ENCODE assay signal across 23 cellular contexts in the genomic region with DNA sequence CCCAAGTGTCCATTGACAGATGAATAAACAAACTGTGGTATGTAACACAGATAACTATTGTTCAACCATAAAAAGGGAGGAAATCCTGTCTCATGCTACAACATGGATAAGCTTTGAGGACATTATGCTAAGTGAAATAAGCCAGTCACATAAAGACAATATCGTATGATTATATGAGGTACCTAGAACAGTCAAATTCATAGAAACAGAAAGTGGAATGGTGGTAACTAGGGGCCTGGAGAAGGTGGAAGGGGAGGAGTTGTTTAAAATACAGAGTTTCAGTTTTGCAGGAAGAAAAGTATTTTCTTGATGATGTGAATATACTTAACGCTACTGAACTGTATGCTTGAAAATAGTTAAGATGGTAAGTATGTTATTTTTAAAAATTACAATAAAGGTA.
A peak's percentile ranks its signal among the peaks of the same experiment; 100 is the strongest.
DNase-seq lines count a peak whose midpoint lies in the region; ATAC-seq and TF ChIP-seq lines count a peak whose summit lies in the region.
"Had no signal": no experiment of that assay in that cellular context is flagged by ENCODE, and none has a peak within 500 bp of the region (broad histone marks: within the 10 kb centered on the region; RNA-seq: fewer than 3 reads in every experiment).

No MANE protein-coding gene starts in this region.

- H3K36me3 Mint-ChIP-seq in activated naive CD8-positive, alpha-beta T cell treated with anti-CD3 and anti-CD28 coated beads for 36 hours: no peaks in the 10 kb centered on the region
- H3K36me3 Mint-ChIP-seq in naive thymus-derived CD4-positive, alpha-beta T cell: no peaks in the 10 kb centered on the region
- H3K36me3 Mint-ChIP-seq: T-cell had no signal

- no peak for TF ChIP-seq CTCF in MM.1S (IDR thresholded peaks at IDR 0.05; ENCODE audit: low read length)

- no peak overlapping the region for H3K27ac ChIP-seq in MM.1S (ENCODE audit: low read length)
- no peak overlapping the region for H3K27ac ChIP-seq in naive thymus-derived CD4-positive, alpha-beta T cell (ENCODE audit: low read depth, low read length)
- H3K27ac ChIP-seq: body of pancreas, parathyroid adenoma, right lobe of liver had no signal

- H3K36me3 ChIP-seq in MM.1S (replicated peaks; ENCODE audit: insufficient read depth, low read length): no peaks in the 10 kb centered on the region
- H3K36me3 ChIP-seq in naive thymus-derived CD4-positive, alpha-beta T cell (ENCODE audit: control insufficient read depth in 2 of 3, insufficient read depth in 3 of 3, low read length in 3 of 3): no peaks in the 10 kb centered on the region
- H3K36me3 ChIP-seq: BE2C, right lobe of liver had no signal

- DNase-seq in NCI-H345 treated with DMSO at 0.1 percent for 48 hours (lab: John Stamatoyannopoulos, UW; ENCODE audit: unreplicated experiment): peak; percentile 29
- DNase-seq in NCI-H345 (lab: John Stamatoyannopoulos, UW): no peak
- DNase-seq in MM.1S: peak; percentile 53
- DNase-seq in activated naive CD8-positive, alpha-beta T cell treated with anti-CD3 and anti-CD28 coated beads for 36 hours: no peak
- no peak for DNase-seq in naive thymus-derived CD4-positive, alpha-beta T cell
- no peak for DNase-seq in activated CD4-positive, CD25-positive, alpha-beta regulatory T cell (lab: John Stamatoyannopoulos, UW)
- no peak for DNase-seq in left ventricle myocardium superior
- no peak for DNase-seq in dedifferentiated amniotic fluid mesenchymal stem cell (ENCODE audit: extremely low spot score)
- DNase-seq: activated T-cell treated with anti-CD3 and anti-CD28 coated beads for 4 hours, BE2C, body of pancreas, Calu3, endodermal cell, HFFc6, KG1, NCI-H226, PC-3, right lobe of liver, SHP77, T-cell, trophoblast cell had no signal

- peaks cover 46% of the 10 kb centered on the region for H3K27me3 Mint-ChIP-seq in activated naive CD8-positive, alpha-beta T cell treated with anti-CD3 and anti-CD28 coated beads for 36 hours
- H3K27me3 Mint-ChIP-seq in naive thymus-derived CD4-positive, alpha-beta T cell: peaks cover 32 to 67% (median 41%) of the 10 kb centered on the region in 5 donors

- CTCF ChIA-PET in naive thymus-derived CD4-positive, alpha-beta T cell (lab: Charles Lee): interaction anchor here (0.7 to 1.7 kb wide), 5 partner anchors 12 to 1582 kb away, joined by 3 to 8 read pairs (median 5); no protein-coding TSS in a partner anchor

- peaks cover 6% of the 10 kb centered on the region; the same call in 1 of the 2 replicates for H3K4me1 ChIP-seq in MM.1S (ENCODE audit: low read length)
- H3K4me1 ChIP-seq in naive thymus-derived CD4-positive, alpha-beta T cell (ENCODE audit: control insufficient read depth in 2 of 2, insufficient read depth in 2 of 2, low read length in 2 of 2): peaks cover 4 to 9% of the 10 kb centered on the region in 2 donors
- H3K4me1 ChIP-seq: BE2C, parathyroid adenoma, right lobe of liver had no signal

- H3K4me1 Mint-ChIP-seq in activated naive CD8-positive, alpha-beta T cell treated with anti-CD3 and anti-CD28 coated beads for 36 hours: peaks cover 22% of the 10 kb centered on the region
- peaks cover 12 to 24% (median 15%) of the 10 kb centered on the region in 7 donors for H3K4me1 Mint-ChIP-seq in naive thymus-derived CD4-positive, alpha-beta T cell

- 0 out of 2 replicates have a peak, but pooled peaks cover 3% of the 10 kb centered on the region for H3K27me3 ChIP-seq in MM.1S (replicated peaks; ENCODE audit: insufficient read depth, low read length)
- H3K27me3 ChIP-seq in naive thymus-derived CD4-positive, alpha-beta T cell (ENCODE audit: control insufficient read depth in 2 of 2, insufficient read depth in 2 of 2, low read length in 2 of 2): no peaks in the 10 kb centered on the region
- H3K27me3 ChIP-seq: BE2C, body of pancreas, right lobe of liver had no signal

- H3K4me3 ChIP-seq in MM.1S (ENCODE audit: low read length): peak overlapping the region; percentile 68
- no peak overlapping the region for H3K4me3 ChIP-seq in naive thymus-derived CD4-positive, alpha-beta T cell (ENCODE audit: low read length)
- H3K4me3 ChIP-seq: body of pancreas, right lobe of liver had no signal

- POLR2A ChIA-PET in naive thymus-derived CD4-positive, alpha-beta T cell (lab: Charles Lee): no interaction called here

- no peaks in the 10 kb centered on the region for H3K79me2 ChIP-seq in MM.1S (ENCODE audit: low read length)
- H3K79me2 ChIP-seq: parathyroid adenoma had no signal

- H3K4me3 Mint-ChIP-seq in activated naive CD8-positive, alpha-beta T cell treated with anti-CD3 and anti-CD28 coated beads for 36 hours: peak overlapping the region; percentile 7
- H3K4me3 Mint-ChIP-seq in naive thymus-derived CD4-positive, alpha-beta T cell: peak overlapping the region in 6 of 10 donors; percentile 6 to 92 (median 29)
- H3K4me3 Mint-ChIP-seq: HFFc6 had no signal

- H3K9me3 ChIP-seq in MM.1S (replicated peaks; ENCODE audit: insufficient read depth, low read length): no peaks in the 10 kb centered on the region
- H3K9me3 ChIP-seq in naive thymus-derived CD4-positive, alpha-beta T cell (ENCODE audit: control insufficient read depth in 2 of 3, low read length in 3 of 3): no peaks in the 10 kb centered on the region
- H3K9me3 ChIP-seq: BE2C, body of pancreas, right lobe of liver had no signal

- no peak overlapping the region for H3K27ac Mint-ChIP-seq in activated naive CD8-positive, alpha-beta T cell treated with anti-CD3 and anti-CD28 coated beads for 36 hours
- H3K27ac Mint-ChIP-seq in naive thymus-derived CD4-positive, alpha-beta T cell: no peak overlapping the region
- H3K27ac Mint-ChIP-seq: endodermal cell, HFFc6, nephron, T-cell had no signal

- H3K9me2 ChIP-seq in MM.1S (replicated peaks; ENCODE audit: insufficient read depth, low read length): no peaks in the 10 kb centered on the region

- H3K4me2 ChIP-seq in MM.1S (ENCODE audit: low read depth, low read length): peak overlapping the region; percentile 69; the same call in 1 of the 2 replicates

- peak overlapping the region; percentile 27; the same call in 1 of the 2 replicates for H3K9ac ChIP-seq in MM.1S (ENCODE audit: low read length)
- H3K9ac ChIP-seq: parathyroid adenoma had no signal

- no peaks in the 10 kb centered on the region for H3K9me3 Mint-ChIP-seq in activated naive CD8-positive, alpha-beta T cell treated with anti-CD3 and anti-CD28 coated beads for 36 hours
- H3K9me3 Mint-ChIP-seq in naive thymus-derived CD4-positive, alpha-beta T cell: no peaks in the 10 kb centered on the region
- H3K9me3 Mint-ChIP-seq: endodermal cell, HFFc6, nephron, T-cell had no signal

- intact Hi-C loops in naive thymus-derived CD4-positive, alpha-beta T cell (cut with micrococcal nuclease): loop anchor here (5.0 kb wide), 1 partner anchor 315 kb away; no protein-coding TSS in a partner anchor
- intact Hi-C loops in left ventricle myocardium superior (cut with micrococcal nuclease): loop anchor here (10.0 kb wide), 1 partner anchor 222 kb away; no protein-coding TSS in a partner anchor

- no peaks in the 10 kb centered on the region for H4K20me1 ChIP-seq in MM.1S (ENCODE audit: insufficient read depth, low read length)

- H2AFZ ChIP-seq in MM.1S (ENCODE audit: low read length): peak overlapping the region; percentile 89; the same call in 1 of the 2 replicates

- no peak for ATAC-seq in naive thymus-derived CD4-positive, alpha-beta T cell
- ATAC-seq in left ventricle myocardium superior: no peak
- ATAC-seq: body of pancreas, PC-3 had no signal

- H3F3A ChIP-seq in MM.1S (ENCODE audit: insufficient read depth, low read length): no peaks in the 10 kb centered on the region

Comparison
In these comparisons a context has a peak if more than half of its experiments do, and no peak if none do; other contexts are left out.
1. DNase-seq: peak in NCI-H345 treated with DMSO at 0.1 percent for 48 hours (single experiment) and MM.1S (single experiment); none in NCI-H345 (single experiment), activated naive CD8-positive, alpha-beta T cell treated with anti-CD3 and anti-CD28 coated beads for 36 hours (single experiment), naive thymus-derived CD4-positive, alpha-beta T cell (0 of 9), activated CD4-positive, CD25-positive, alpha-beta regulatory T cell (0 of 4), left ventricle myocardium superior (single experiment) and dedifferentiated amniotic fluid mesenchymal stem cell (single experiment).